ENCODE assay signal across 25 cellular contexts in genomic region chr5:135827965-135828792, GRCh38. TPM values are rescaled to one million over a fixed set of nuclear protein-coding genes. Genes with fewer than 3 reads are reported as not detected.
DNase-seq lines count a peak whose midpoint lies in the region; ATAC-seq and TF ChIP-seq lines count a peak whose summit lies in the region.
"Had no signal": no experiment of that assay in that cellular context is flagged by ENCODE, and none has a peak within 500 bp of the region (broad histone marks: within the 10 kb centered on the region; RNA-seq: fewer than 3 reads in every experiment).

No MANE protein-coding gene starts in this region.

- ATAC-seq in left lobe of liver (no peak), GM19324 (IDR thresholded peaks at IDR 0.05; ENCODE audit: low FRiP score, unreplicated experiment) (no peak)
- ATAC-seq: activated naive CD4-positive, alpha-beta T cell treated with anti-CD3 and anti-CD28 coated beads, Interleukin-2, amount 50 U/mL, for 72 hours; activated T-cell treated with anti-CD3 and anti-CD28 coated beads, Interleukin-2, amount 50 U/mL, for 72 hours; HepG2 had no signal

- no peaks in the 10 kb centered on the region for H3K4me1 ChIP-seq in vagina

- TF ChIP-seq CTCF in vagina (IDR thresholded peaks at IDR 0.05) = no peak

- TF ChIP-seq POLR2A in vagina (IDR thresholded peaks at IDR 0.05) = no peak

- intact Hi-C loops in vagina (cut with DNase I) = no loop called here

- no peaks in the 10 kb centered on the region for H3K27me3 ChIP-seq in vagina

- H3K9me3 ChIP-seq in vagina = no peaks in the 10 kb centered on the region
- H3K9me3 ChIP-seq: neutrophil had no signal

- H3K27ac ChIP-seq in vagina = no peak overlapping the region
- H3K27ac ChIP-seq: neutrophil, skin epidermis had no signal

- H3K4me3 ChIP-seq in vagina = no peak overlapping the region
- H3K4me3 ChIP-seq: skin epidermis had no signal

- peak; percentile 37 for DNase-seq in activated effector memory CD4-positive, alpha-beta T cell treated with anti-CD3 and anti-CD28 coated beads, Interleukin-2, amount 50 U/mL, for 16 hours
- DNase-seq in activated effector memory CD4-positive, alpha-beta T cell treated with Interleukin-2 at 50 U/mL for 16 hours = no peak
- peak; percentile 13 for DNase-seq in NCI-H69 (lab: John Stamatoyannopoulos, UW)
- peak; percentile 29 for DNase-seq in left lobe of liver (ENCODE audit: low spot score)
- DNase-seq in vagina (ENCODE audit: extremely low spot score in 2 of 2) = peak; percentile 85 to 96
- no peak for DNase-seq in activated gamma-delta T cell (lab: John Stamatoyannopoulos, UW)
- no peak for DNase-seq in NAMALWA (ENCODE audit: low spot score)
- DNase-seq: activated CD4-positive, alpha-beta memory T cell treated with anti-CD3 and anti-CD28 coated beads, Interleukin-2, amount 10 ng/mL, durations not matched to agents 7 days and 5 days; activated CD4-positive, CD25-positive, alpha-beta regulatory T cell treated with anti-CD3 and anti-CD28 coated beads, Interleukin-2, amount 50 U/mL, for 72 hours; activated T-cell treated with anti-CD3 and anti-CD28 coated beads, Interleukin-2, amount 50 U/mL, for 72 hours; C1 segment of cervical spinal cord; dermis blood vessel endothelial cell; mammary epithelial cell; NCI-H1048; NCI-H2029; NCI-H524 treated with DMSO at 0.1 percent for 48 hours; stimulated activated CD4-positive, alpha-beta T cell treated with anti-CD3 and anti-CD28 coated beads, Interleukin-1b, Interleukin-23, amount 100 ng/mL, for 48 hours; T-helper 1 cell had no signal

- H3K36me3 ChIP-seq in vagina = no peaks in the 10 kb centered on the region
- H3K36me3 ChIP-seq: neutrophil had no signal

RNA-seq across cellular contexts. Expression of gene SLC25A48, which starts 6.3 kb away (rescaled TPM):
- total RNA-seq in left lobe of liver (5.8 TPM), vagina (0.49 TPM)
- total RNA-seq: activated CD4-positive, alpha-beta memory T cell treated with anti-CD3 and anti-CD28 coated beads, Interleukin-2, amount 10 ng/mL, durations not matched to agents 7 days and 5 days; activated naive CD4-positive, alpha-beta T cell treated with anti-CD3 and anti-CD28 coated beads, Interleukin-2, amount 50 U/mL, for 72 hours; activated T-cell treated with anti-CD3 and anti-CD28 coated beads, Interleukin-2, amount 50 U/mL, for 72 hours; cardiac septum; dermis blood vessel endothelial cell; LHCN-M2 had no signal

Comparison
In these comparisons a context has a peak if more than half of its experiments do, and no peak if none do; other contexts are left out.
1. DNase-seq: peak in activated effector memory CD4-positive, alpha-beta T cell treated with anti-CD3 and anti-CD28 coated beads, Interleukin-2, amount 50 U/mL, for 16 hours (single experiment), NCI-H69 (single experiment), left lobe of liver (single experiment) and vagina (2 of 2); none in activated effector memory CD4-positive, alpha-beta T cell treated with Interleukin-2 at 50 U/mL for 16 hours (single experiment), activated gamma-delta T cell (single experiment) and NAMALWA (single experiment).